Comparison of ENCODE assay signal across 11 cellular contexts in the genomic region with DNA sequence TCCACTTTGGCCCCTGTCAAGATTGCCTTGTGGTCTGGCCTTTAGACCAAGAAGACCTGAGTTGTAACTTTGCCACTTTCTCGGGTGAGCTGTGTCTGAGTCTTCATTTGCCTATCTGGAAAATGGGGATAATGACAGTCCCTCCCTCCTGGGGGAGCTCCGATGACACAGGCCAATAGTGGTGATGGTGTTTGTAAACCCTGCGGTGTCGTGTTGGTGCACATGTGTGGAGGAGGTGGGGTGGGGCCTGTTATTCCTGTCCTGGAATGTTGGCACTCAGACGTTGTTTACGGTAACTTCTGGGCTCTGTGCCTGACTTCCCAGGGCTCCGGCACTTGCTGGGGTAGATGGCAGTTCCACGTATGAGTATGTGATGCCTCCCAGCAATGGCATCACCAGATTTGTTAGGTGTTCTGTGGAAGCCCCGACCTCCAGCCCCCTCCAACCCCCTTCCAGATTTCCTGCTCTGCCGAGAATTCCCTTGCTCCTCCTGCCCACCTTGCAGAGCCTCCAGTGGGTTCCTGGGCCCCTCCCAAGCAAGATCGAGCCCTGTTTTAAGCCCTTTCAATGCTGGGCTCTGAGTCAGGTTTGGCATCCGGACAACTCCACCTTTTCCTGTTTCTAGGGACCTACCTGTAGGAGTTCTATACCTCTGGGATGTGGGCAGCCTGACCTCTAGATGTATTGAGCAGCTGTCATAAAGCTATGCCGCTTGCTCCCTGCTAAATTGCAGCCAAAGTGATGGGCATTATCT. TPM values are rescaled to one million over a fixed set of nuclear protein-coding genes. Genes with fewer than 3 reads are reported as not detected.
DNase-seq lines count a peak whose midpoint lies in the region; ATAC-seq and TF ChIP-seq lines count a peak whose summit lies in the region.
"Had no signal": no experiment of that assay in that cellular context is flagged by ENCODE, and none has a peak within 500 bp of the region (broad histone marks: within the 10 kb centered on the region; RNA-seq: fewer than 3 reads in every experiment).

No MANE protein-coding gene starts in this region.

- no peaks in the 10 kb centered on the region for H3K36me3 ChIP-seq in PC-3 (ENCODE audit: low read depth, low read length)
- H3K36me3 ChIP-seq in esophagus squamous epithelium: no peaks in the 10 kb centered on the region

- no peaks in the 10 kb centered on the region for H4K20me1 ChIP-seq in PC-3 (ENCODE audit: low read length)

- intact Hi-C loops in PC-3 (cut with micrococcal nuclease) (loop anchor here (1.0 to 2.0 kb wide), 5 partner anchors 11 to 48 kb away; a partner anchor contains a TSS), esophagus squamous epithelium (cut with DNase I) (no loop called here)

- H3K4me3 ChIP-seq in PC-3 (ENCODE audit: low read length): peak overlapping the region; percentile 62
- peak overlapping the region in 2 of 4 donors; percentile 12 to 44 for H3K4me3 ChIP-seq in esophagus squamous epithelium

- 0 out of 2 replicates have a peak overlapping the region, but pooled peaks have one; percentile 19 for H3K9ac ChIP-seq in PC-3 (ENCODE audit: low read length)

- H3K9me3 ChIP-seq in PC-3 (ENCODE audit: low read length) (no peaks in the 10 kb centered on the region), esophagus squamous epithelium (no peaks in the 10 kb centered on the region)

- H3F3A ChIP-seq in PC-3 (ENCODE audit: low read length, unreplicated experiment): no peaks in the 10 kb centered on the region

- H3K27ac ChIP-seq in PC-3 (ENCODE audit: low read length): peak overlapping the region; percentile 78
- peak overlapping the region; percentile 71 to 82 (median 80) for H3K27ac ChIP-seq in esophagus squamous epithelium

- peak; percentile 88 for ATAC-seq in PC-3
- ATAC-seq: activated CD4-positive, CD25-positive, alpha-beta regulatory T cell treated with anti-CD3 and anti-CD28 coated beads, Interleukin-2, amount 50 U/mL, for 24 hours had no signal

- TF ChIP-seq CTCF in PC-3 (conservative IDR thresholded peaks at IDR 0.05; ENCODE audit: low read depth, low read length) (peak; percentile 53), esophagus squamous epithelium (IDR thresholded peaks at IDR 0.05) (no peak)

- peak overlapping the region; percentile 82 for H3K4me2 ChIP-seq in PC-3 (ENCODE audit: low read length)

- CTCF ChIA-PET in PC-3 (lab: Charles Lee): interaction anchor here (0.9 kb wide), 1 partner anchor 48 kb away, joined by 3 read pairs; no protein-coding TSS in a partner anchor

- peaks cover 28% of the 10 kb centered on the region for H3K4me1 ChIP-seq in PC-3 (ENCODE audit: insufficient read depth, low read length)
- peaks cover 11 to 63% (median 41%) of the 10 kb centered on the region in 3 donors for H3K4me1 ChIP-seq in esophagus squamous epithelium

- peak overlapping the region; percentile 45 for H2AFZ ChIP-seq in PC-3 (ENCODE audit: low read length)

- DNase-seq in ACHN (peak; percentile 43), PC-3 (peak; percentile 99), esophagus squamous epithelium (lab: John Stamatoyannopoulos, UW) (no peak), myocyte (ENCODE audit: low read depth) (peak; percentile 95), occipital lobe (lab: John Stamatoyannopoulos, UW) (no peak)
- DNase-seq in activated naive CD4-positive, alpha-beta T cell (lab: John Stamatoyannopoulos, UW): no peak
- DNase-seq in stimulated activated CD4-positive, alpha-beta T cell treated with anti-CD3 and anti-CD28 coated beads, Interleukin-4, amount 100 ng/mL, for 4 hours: no peak
- DNase-seq in stimulated activated naive CD4-positive, alpha-beta T cell (lab: John Stamatoyannopoulos, UW): no peak
- DNase-seq: CD4-positive, alpha-beta memory T cell; NCI-H1105 had no signal

- H3K9me2 ChIP-seq in PC-3 (replicated peaks; ENCODE audit: low read length): no peaks in the 10 kb centered on the region

- BruUV-seq in PC-3 (replicated peaks; lab: Mats Ljungman, UMichigan): no TSS peak

- WGBS in esophagus squamous epithelium, 2 donors: 20 to 26% methylated on average over 6 to 10 of the region's 13 CpGs

- POLR2A ChIA-PET in PC-3 (lab: Charles Lee; ENCODE audit: unreplicated experiment): no interaction called here

- H3K27me3 ChIP-seq in PC-3 (ENCODE audit: low read length): no peaks in the 10 kb centered on the region
- no peaks in the 10 kb centered on the region for H3K27me3 ChIP-seq in esophagus squamous epithelium

- no peaks in the 10 kb centered on the region for H3K79me2 ChIP-seq in PC-3 (ENCODE audit: low read length)

- TF ChIP-seq POLR2A in esophagus squamous epithelium (IDR thresholded peaks at IDR 0.05): no peak

- in situ Hi-C loops in ACHN (cut with HindIII; ENCODE audit: low pct_ligation_motif_present, low pct_unique_long_range_greater_than_20kb, low sequenced_read_pairs): no loop called here

RNA-seq across cellular contexts. Expression of a gene that starts 31.4 kb away (rescaled TPM):
- total RNA-seq in PC-3 (2014; rRNA removed): 5.9 and 7.5 TPM in 2 replicates
- 1 to 10 TPM; 4.1 to 8.8 (median 4.4) TPM for total RNA-seq in esophagus squamous epithelium
- 2.7 and 3.6 TPM in 2 replicates for total RNA-seq in myocyte
- polyA plus RNA-seq in myocyte (2012): 1.2 TPM
- 1.7 TPM for total RNA-seq in occipital lobe

Comparison
In these comparisons a context has a peak if more than half of its experiments do, and no peak if none do; other contexts are left out.
1. DNase-seq: peak in ACHN (single experiment), PC-3 (single experiment) and myocyte (single experiment); none in esophagus squamous epithelium (single experiment), occipital lobe (single experiment), activated naive CD4-positive, alpha-beta T cell (0 of 4), stimulated activated CD4-positive, alpha-beta T cell treated with anti-CD3 and anti-CD28 coated beads, Interleukin-4, amount 100 ng/mL, for 4 hours (0 of 2) and stimulated activated naive CD4-positive, alpha-beta T cell (0 of 6).